8 cellular contexts compared by ENCODE assay signal in the genomic region with DNA sequence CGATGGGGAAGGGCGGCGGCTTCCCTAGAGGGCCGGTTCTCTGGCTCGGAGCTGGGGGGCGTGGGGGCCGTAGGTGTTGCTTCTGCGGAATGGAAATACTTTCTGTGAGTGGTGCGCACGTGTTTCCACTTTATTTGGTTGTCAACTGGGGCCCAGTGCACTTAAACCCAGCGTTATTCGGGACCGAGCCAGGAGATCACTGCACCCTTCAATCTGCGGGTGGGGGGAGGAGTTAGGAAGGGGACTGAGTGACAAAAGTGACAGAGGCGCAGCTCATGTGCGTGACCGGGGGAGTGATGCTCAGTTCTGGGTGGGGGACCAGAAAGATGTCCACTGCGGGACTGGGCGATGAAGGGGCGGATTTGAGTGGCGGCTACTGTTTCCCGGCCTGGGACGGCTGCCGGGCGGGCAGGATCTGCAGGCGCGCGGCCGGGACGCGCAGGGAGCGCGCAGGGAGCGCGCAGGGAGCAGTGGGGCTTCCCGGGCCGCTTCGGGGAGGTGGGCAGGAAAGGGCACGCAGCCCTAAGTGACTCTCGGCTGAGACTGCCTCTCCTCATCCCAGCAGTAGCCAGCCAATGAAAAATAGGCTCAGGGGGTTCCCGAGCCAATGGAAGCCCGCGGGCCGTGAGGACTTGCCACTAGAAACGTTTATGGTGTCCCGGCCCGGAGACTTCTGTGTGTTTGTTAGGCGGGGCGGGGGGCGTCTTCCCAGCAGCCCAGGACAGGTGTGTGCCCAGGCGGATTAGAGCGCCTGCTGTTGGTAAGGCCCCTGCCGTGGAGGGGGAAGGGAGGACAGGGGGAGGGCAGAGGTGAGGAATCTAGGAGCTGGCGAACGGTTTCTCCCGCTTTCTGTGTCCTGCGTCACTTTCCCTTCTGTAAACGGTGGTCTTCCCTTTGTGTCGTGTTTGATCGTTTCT. TPM values are rescaled to one million over a fixed set of nuclear protein-coding genes. Genes with fewer than 3 reads are reported as not detected.
A peak's percentile ranks its signal among the peaks of the same experiment; 100 is the strongest.
DNase-seq lines count a peak whose midpoint lies in the region; ATAC-seq and TF ChIP-seq lines count a peak whose summit lies in the region.

No MANE protein-coding gene starts in this region.

- peaks cover 28% of the 10 kb centered on the region for H3K4me1 ChIP-seq in CD8-positive, alpha-beta memory T cell (ENCODE audit: insufficient read depth, low read length)
- peaks cover 7 to 19% (median 13%) of the 10 kb centered on the region in 3 donors for H3K4me1 ChIP-seq in skeletal muscle tissue (ENCODE audit: control insufficient read depth in 3 of 3, insufficient read depth in 3 of 3, low read length in 3 of 3)

- H3K27ac Mint-ChIP-seq in CD8-positive, alpha-beta memory T cell = peak overlapping the region; percentile 92 to 99 (median 97)
- peak overlapping the region; percentile 99 for H3K27ac Mint-ChIP-seq in T-helper 17 cell

- DNase-seq in CD8-positive, alpha-beta memory T cell = peak; percentile 29 to 73 (median 51)
- DNase-seq in KBM-7 = peak; percentile 28
- peak; percentile 18 to 44 (median 38) for DNase-seq in T-helper 17 cell
- peak; percentile 15 for DNase-seq in astrocyte of the spinal cord (ENCODE audit: low read depth, low spot score)

- POLR2A ChIA-PET in CD8-positive, alpha-beta memory T cell (lab: Charles Lee) = interaction anchor here (0.5 to 6.0 kb wide), 6 partner anchors 22 to 168 kb away, joined by 3 to 103 read pairs (median 10); a partner anchor contains a TSS

- H3K9me3 Mint-ChIP-seq in CD8-positive, alpha-beta memory T cell = no peaks in the 10 kb centered on the region

- H3K4me3 Mint-ChIP-seq in CD8-positive, alpha-beta memory T cell = peak overlapping the region; percentile 90 to 96 (median 92)
- H3K4me3 Mint-ChIP-seq in T-helper 17 cell = peak overlapping the region; percentile 97

- peaks cover 0 to 5% (median 0%) of the 10 kb centered on the region in 3 donors for H3K36me3 Mint-ChIP-seq in CD8-positive, alpha-beta memory T cell
- H3K36me3 Mint-ChIP-seq in T-helper 17 cell (ENCODE audit: low read depth) = no peaks in the 10 kb centered on the region

- H3K27ac ChIP-seq in CD8-positive, alpha-beta memory T cell (ENCODE audit: low read depth, low read length) = peak overlapping the region; percentile 86
- peak overlapping the region; percentile 40 for H3K27ac ChIP-seq in skeletal muscle tissue (ENCODE audit: low read depth, low read length)

- in situ Hi-C loops in KBM-7 (cut with MboI; ENCODE audit: low pct_unique_long_range_greater_than_20kb, low sequenced_read_pairs) = no loop called here
- in situ Hi-C loops in astrocyte of the spinal cord (cut with HindIII; ENCODE audit: low sequenced_read_pairs) = no loop called here

- H3K27me3 ChIP-seq in CD8-positive, alpha-beta memory T cell (ENCODE audit: insufficient read depth, low read length, poor library complexity, severe bottlenecking) = no peaks in the 10 kb centered on the region
- peaks cover 10 to 28% (median 14%) of the 10 kb centered on the region in 3 donors for H3K27me3 ChIP-seq in skeletal muscle tissue (ENCODE audit: control insufficient read depth in 3 of 3, insufficient read depth in 3 of 3, low read length in 3 of 3)

- peaks cover 30 to 44% (median 38%) of the 10 kb centered on the region in 3 donors for H3K4me1 Mint-ChIP-seq in CD8-positive, alpha-beta memory T cell
- peaks cover 30% of the 10 kb centered on the region for H3K4me1 Mint-ChIP-seq in T-helper 17 cell

- no peaks in the 10 kb centered on the region for H3K9me3 ChIP-seq in CD8-positive, alpha-beta memory T cell (ENCODE audit: low read length)
- H3K9me3 ChIP-seq in T-helper 17 cell (ENCODE audit: control insufficient read depth, low read length, poor library complexity, severe bottlenecking) (no peaks in the 10 kb centered on the region), skeletal muscle tissue (ENCODE audit: control insufficient read depth in 3 of 3, low read length in 3 of 3) (no peaks in the 10 kb centered on the region)

- no peak for TF ChIP-seq CTCF in astrocyte of the spinal cord (IDR thresholded peaks at IDR 0.05; ENCODE audit: low read depth, low read length)

- H3K36me3 ChIP-seq in CD8-positive, alpha-beta memory T cell (ENCODE audit: insufficient read depth, low read length) = no peaks in the 10 kb centered on the region
- no peaks in the 10 kb centered on the region for H3K36me3 ChIP-seq in skeletal muscle tissue (ENCODE audit: control insufficient read depth in 3 of 3, insufficient read depth in 3 of 3, low read length in 3 of 3)

- H3K27me3 Mint-ChIP-seq in CD8-positive, alpha-beta memory T cell = no peaks in the 10 kb centered on the region
- H3K27me3 Mint-ChIP-seq in T-helper 17 cell = no peaks in the 10 kb centered on the region

- ATAC-seq in T-helper 17 cell (peak; percentile 25), GM21737 (IDR thresholded peaks at IDR 0.05; ENCODE audit: unreplicated experiment) (no peak), GM21786 (IDR thresholded peaks at IDR 0.05; ENCODE audit: unreplicated experiment) (no peak)

- peak overlapping the region; percentile 33 to 68 (median 62) for H3K9ac ChIP-seq in skeletal muscle tissue (ENCODE audit: low read depth in 1 of 3, low read length in 3 of 3)

- peak overlapping the region; percentile 82 for H3K4me3 ChIP-seq in CD8-positive, alpha-beta memory T cell (ENCODE audit: low read length)
- H3K4me3 ChIP-seq in astrocyte of the spinal cord (ENCODE audit: low read depth, low read length) (peak overlapping the region; percentile 41), iPS-11a (ENCODE audit: low read depth, low read length) (peak overlapping the region; percentile 57), skeletal muscle tissue (ENCODE audit: low read length in 3 of 3) (peak overlapping the region; percentile 58 to 75 (median 70))

- CTCF ChIA-PET in CD8-positive, alpha-beta memory T cell (lab: Charles Lee) = interaction anchor here (0.8 to 4.4 kb wide), 4 partner anchors 12 to 72 kb away, joined by 5 to 30 read pairs (median 9); a partner anchor contains a TSS

RNA-seq across cellular contexts. Expression of a gene that starts 54.3 kb away (rescaled TPM):
- total RNA-seq in CD8-positive, alpha-beta memory T cell = 1 to 10 TPM; 8.2 to 8.5 TPM
- polyA plus RNA-seq in CD8-positive, alpha-beta memory T cell = 3.5 TPM
- 10 to 100 TPM; 35.1 to 47.2 TPM for total RNA-seq in T-helper 17 cell
- total RNA-seq in skeletal muscle tissue = 8.4 TPM
